ENCODE assay signal across 8 cellular contexts in genomic region chr6:159790947-159791598, GRCh38. TPM values are rescaled to one million over a fixed set of nuclear protein-coding genes. Genes with fewer than 3 reads are reported as not detected.
A peak's percentile ranks its signal among the peaks of the same experiment; 100 is the strongest.
DNase-seq lines count a peak whose midpoint lies in the region; ATAC-seq and TF ChIP-seq lines count a peak whose summit lies in the region.

No MANE protein-coding gene starts in this region.

- H3K9ac ChIP-seq in adipocyte (ENCODE audit: low read length) = peak overlapping the region; percentile 96

- H3K27me3 ChIP-seq in CD8-positive, alpha-beta memory T cell (ENCODE audit: insufficient read depth, low read length, poor library complexity, severe bottlenecking) = no peaks in the 10 kb centered on the region
- no peaks in the 10 kb centered on the region for H3K27me3 ChIP-seq in adipocyte (replicated peaks; ENCODE audit: control insufficient read depth, insufficient read depth, low read length)
- H3K27me3 ChIP-seq in kidney epithelial cell (ENCODE audit: control insufficient read depth, insufficient read depth, low read length) = no peaks in the 10 kb centered on the region

- no peak for TF ChIP-seq CTCF in kidney epithelial cell (IDR thresholded peaks at IDR 0.05; ENCODE audit: insufficient read depth, low read length, poor library complexity, severe bottlenecking)

- H3K4me1 ChIP-seq in CD8-positive, alpha-beta memory T cell (ENCODE audit: insufficient read depth, low read length) = peaks cover 50% of the 10 kb centered on the region
- H3K4me1 ChIP-seq in adipocyte (ENCODE audit: control insufficient read depth, insufficient read depth, low read length) = peaks cover 40% of the 10 kb centered on the region

- peaks cover 32% of the 10 kb centered on the region for H3K36me3 ChIP-seq in CD8-positive, alpha-beta memory T cell (ENCODE audit: insufficient read depth, low read length)
- H3K36me3 ChIP-seq in adipocyte (ENCODE audit: control insufficient read depth, insufficient read depth, low read length, severe bottlenecking) (peaks cover 39% of the 10 kb centered on the region), kidney epithelial cell (ENCODE audit: control insufficient read depth, insufficient read depth, low read length) (no peaks in the 10 kb centered on the region)

- no peaks in the 10 kb centered on the region for H3K9me3 Mint-ChIP-seq in CD8-positive, alpha-beta memory T cell

- ATAC-seq in GM19351 (IDR thresholded peaks at IDR 0.05; ENCODE audit: unreplicated experiment) = no peak

- H3K9me3 ChIP-seq in CD8-positive, alpha-beta memory T cell (ENCODE audit: low read length) = no peaks in the 10 kb centered on the region
- H3K9me3 ChIP-seq in adipocyte (ENCODE audit: control insufficient read depth, low read length) = no peaks in the 10 kb centered on the region

- CTCF ChIA-PET in CD8-positive, alpha-beta memory T cell (lab: Charles Lee) = interaction anchor here (1.1 to 2.4 kb wide), 5 partner anchors 31 to 177 kb away, joined by 3 to 12 read pairs (median 5); partner anchors contain the start of gene WTAP

- DNase-seq in CD8-positive, alpha-beta memory T cell = peak in 3 of 5 donors; percentile 6 to 24 (median 11)
- peak; percentile 28 to 36 for DNase-seq in Kasumi-1 (lab: John Stamatoyannopoulos, UW)
- no peak for DNase-seq in adipocyte (ENCODE audit: low read depth)
- DNase-seq in kidney epithelial cell (ENCODE audit: low read depth) = no peak
- no peak for DNase-seq in cortex of kidney (lab: John Stamatoyannopoulos, UW)
- DNase-seq in SHP77 (lab: John Stamatoyannopoulos, UW) = no peak

- POLR2A ChIA-PET in CD8-positive, alpha-beta memory T cell (lab: Charles Lee) = interaction anchor here (0.5 to 4.5 kb wide), 6 partner anchors 28 to 225 kb away, joined by 3 to 84 read pairs (median 16); partner anchors contain the start of genes ACAT2, IGF2R, SOD2 and WTAP

- H3K27ac Mint-ChIP-seq in CD8-positive, alpha-beta memory T cell = peak overlapping the region; percentile 94 to 99 (median 98)

- H3K4me1 Mint-ChIP-seq in CD8-positive, alpha-beta memory T cell = peaks cover 51 to 73% (median 61%) of the 10 kb centered on the region in 3 donors

- H3K4me3 Mint-ChIP-seq in CD8-positive, alpha-beta memory T cell = peak overlapping the region; percentile 93 to 100 (median 98)

- H3K36me3 Mint-ChIP-seq in CD8-positive, alpha-beta memory T cell = peaks cover 0 to 71% (median 17%) of the 10 kb centered on the region in 3 donors

- peak overlapping the region; percentile 97 for H3K4me3 ChIP-seq in CD8-positive, alpha-beta memory T cell (ENCODE audit: low read length)
- H3K4me3 ChIP-seq in adipocyte (ENCODE audit: low read length) = peak overlapping the region; percentile 95
- H3K4me3 ChIP-seq in kidney epithelial cell (ENCODE audit: low read depth, low read length) = peak overlapping the region; percentile 99

- H3K27me3 Mint-ChIP-seq in CD8-positive, alpha-beta memory T cell = peaks cover 0 to 3% of the 10 kb centered on the region in 2 donors

- peak overlapping the region; percentile 95 for H3K27ac ChIP-seq in CD8-positive, alpha-beta memory T cell (ENCODE audit: low read depth, low read length)
- peak overlapping the region; percentile 100 for H3K27ac ChIP-seq in temporal lobe (ENCODE audit: low read depth, low read length)

RNA-seq across cellular contexts. Expression of gene MRPL18, which starts 0.8 kb away (rescaled TPM):
- total RNA-seq in CD8-positive, alpha-beta memory T cell = 100 to 1,000 TPM; 129 to 130 TPM
- 101 TPM for polyA plus RNA-seq in CD8-positive, alpha-beta memory T cell
- total RNA-seq in kidney epithelial cell = 82.7 and 98.9 TPM in 2 replicates
- 36.6 TPM for total RNA-seq in temporal lobe

RNA-seq across cellular contexts. Expression of gene TCP1, which starts 1.7 kb away (rescaled TPM):
- 100 to 1,000 TPM; 589 to 617 TPM for total RNA-seq in CD8-positive, alpha-beta memory T cell
- polyA plus RNA-seq in CD8-positive, alpha-beta memory T cell = 98.2 TPM
- total RNA-seq in kidney epithelial cell (209 and 213 TPM in 2 replicates), temporal lobe (248 TPM)

RNA-seq across cellular contexts. Expression of gene PNLDC1, which starts 9.0 kb away (rescaled TPM):
- total RNA-seq in CD8-positive, alpha-beta memory T cell = under 1 TPM; 0.39 to 0.80 TPM
- not detected for polyA plus RNA-seq in CD8-positive, alpha-beta memory T cell
- total RNA-seq in kidney epithelial cell (not detected in 2 replicates), temporal lobe (not detected)

RNA-seq across cellular contexts. Expression of gene ACAT2, which starts 29.2 kb away (rescaled TPM):
- total RNA-seq in CD8-positive, alpha-beta memory T cell = 10 to 100 TPM; 68.8 to 69.7 TPM
- polyA plus RNA-seq in CD8-positive, alpha-beta memory T cell = 33.3 TPM
- total RNA-seq in kidney epithelial cell (26.6 and 34.1 TPM in 2 replicates), temporal lobe (61.5 TPM)

Comparison
In these comparisons a context has a peak if more than half of its experiments do, and no peak if none do; other contexts are left out.
1. DNase-seq: peak in CD8-positive, alpha-beta memory T cell (3 of 5) and Kasumi-1 (2 of 2); none in adipocyte (single experiment), kidney epithelial cell (single experiment), cortex of kidney (single experiment) and SHP77 (0 of 2).
2. Peak in every context shown above with its lines, with median percentiles within 50 percentile points of each other: H3K4me3 ChIP-seq.